In genomic region chr1:201982082-201982922, GRCh38 we compare ENCODE assay signal across 8 cellular contexts. TPM values are rescaled to one million over a fixed set of nuclear protein-coding genes. Genes with fewer than 3 reads are reported as not detected.
DNase-seq lines count a peak whose midpoint lies in the region; ATAC-seq and TF ChIP-seq lines count a peak whose summit lies in the region.

TSS of gene RNPEP (plus strand) at chr1:201982648. CDS start at chr1:201982667, 19 bp downstream.

- no peak for TF ChIP-seq EP300 in Ishikawa (IDR thresholded peaks at IDR 0.05; ENCODE audit: borderline replicate concordance)

- TF ChIP-seq CTCF in right atrium auricular region (IDR thresholded peaks at IDR 0.05) (no peak), uterus (IDR thresholded peaks at IDR 0.05) (peak in 1 of 4 experiments; percentile 26)

- peak; percentile 69 for DNase-seq in ELF-1 (ENCODE audit: low read depth, low spot score)
- DNase-seq in amygdala (lab: John Stamatoyannopoulos, UW), result peak in 43 of 56 donors; percentile 8 to 72 (median 47)
- DNase-seq in right atrium auricular region (ENCODE audit: low spot score), result peak; percentile 76
- DNase-seq in putamen (ENCODE audit: low spot score), result peak; percentile 70
- DNase-seq in uterus, result peak; percentile 66 to 87

- peak within 1 kb of the TSS; percentile 84 to 93 for H3K27ac ChIP-seq in right atrium auricular region
- H3K27ac ChIP-seq in uterus, result peak within 1 kb of the TSS; percentile 92 to 98

- H3K4me1 ChIP-seq in right atrium auricular region (peaks cover 0 to 21% of the 10 kb centered on the region in 2 donors), uterus (no peaks in the 10 kb centered on the region)

- H3K9me3 ChIP-seq in right atrium auricular region (no peaks in the 10 kb centered on the region), uterus (no peaks in the 10 kb centered on the region)

- peak; percentile 75 for ATAC-seq in GM21576 (IDR thresholded peaks at IDR 0.05; ENCODE audit: unreplicated experiment)

- no peak for TF ChIP-seq RAD21 in Ishikawa (IDR thresholded peaks at IDR 0.05; ENCODE audit: low read depth)

- intact Hi-C loops in T-helper 1 cell treated with Interleukin-12 subunit alpha and Interleukin-12 subunit beta and Interleukin-4 antibody, amounts not matched to agents 30 ng/mL and 1 ng/mL, for 36 hours (cut with micrococcal nuclease), result loop anchor here (1.0 to 2.0 kb wide), 4 partner anchors 16 to 153 kb away; partner anchors contain the start of genes IPO9 and TIMM17A
- intact Hi-C loops in uterus (cut with DNase I; ENCODE audit: low total_unique reads), result no loop called here

- H3K36me3 ChIP-seq in right atrium auricular region (no peaks in the 10 kb centered on the region), uterus (no peaks in the 10 kb centered on the region)

- peak; percentile 62 to 86 for TF ChIP-seq POLR2A in uterus (IDR thresholded peaks at IDR 0.05)

- H3K4me3 ChIP-seq in right atrium auricular region (peak within 1 kb of the TSS; percentile 90 to 96), uterus (peak within 1 kb of the TSS; percentile 72 to 100)

- H3K27me3 ChIP-seq in right atrium auricular region, result no peaks in the 10 kb centered on the region
- H3K27me3 ChIP-seq in uterus, result no peaks in the 10 kb centered on the region

TF ChIP-seq in Ishikawa, 13 proteins besides CTCF, POLR2A, EP300 and RAD21:
- TF ChIP-seq, protein P1, sequence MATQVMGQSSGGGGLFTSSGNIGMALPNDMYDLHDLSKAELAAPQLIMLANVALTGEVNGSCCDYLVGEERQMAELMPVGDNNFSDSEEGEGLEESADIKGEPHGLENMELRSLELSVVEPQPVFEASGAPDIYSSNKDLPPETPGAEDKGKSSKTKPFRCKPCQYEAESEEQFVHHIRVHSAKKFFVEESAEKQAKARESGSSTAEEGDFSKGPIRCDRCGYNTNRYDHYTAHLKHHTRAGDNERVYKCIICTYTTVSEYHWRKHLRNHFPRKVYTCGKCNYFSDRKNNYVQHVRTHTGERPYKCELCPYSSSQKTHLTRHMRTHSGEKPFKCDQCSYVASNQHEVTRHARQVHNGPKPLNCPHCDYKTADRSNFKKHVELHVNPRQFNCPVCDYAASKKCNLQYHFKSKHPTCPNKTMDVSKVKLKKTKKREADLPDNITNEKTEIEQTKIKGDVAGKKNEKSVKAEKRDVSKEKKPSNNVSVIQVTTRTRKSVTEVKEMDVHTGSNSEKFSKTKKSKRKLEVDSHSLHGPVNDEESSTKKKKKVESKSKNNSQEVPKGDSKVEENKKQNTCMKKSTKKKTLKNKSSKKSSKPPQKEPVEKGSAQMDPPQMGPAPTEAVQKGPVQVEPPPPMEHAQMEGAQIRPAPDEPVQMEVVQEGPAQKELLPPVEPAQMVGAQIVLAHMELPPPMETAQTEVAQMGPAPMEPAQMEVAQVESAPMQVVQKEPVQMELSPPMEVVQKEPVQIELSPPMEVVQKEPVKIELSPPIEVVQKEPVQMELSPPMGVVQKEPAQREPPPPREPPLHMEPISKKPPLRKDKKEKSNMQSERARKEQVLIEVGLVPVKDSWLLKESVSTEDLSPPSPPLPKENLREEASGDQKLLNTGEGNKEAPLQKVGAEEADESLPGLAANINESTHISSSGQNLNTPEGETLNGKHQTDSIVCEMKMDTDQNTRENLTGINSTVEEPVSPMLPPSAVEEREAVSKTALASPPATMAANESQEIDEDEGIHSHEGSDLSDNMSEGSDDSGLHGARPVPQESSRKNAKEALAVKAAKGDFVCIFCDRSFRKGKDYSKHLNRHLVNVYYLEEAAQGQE (IDR thresholded peaks at IDR 0.05; ENCODE audit: low read depth), result no peak
- no peak for TF ChIP-seq CEBPB (IDR thresholded peaks at IDR 0.05)
- peak; percentile 56; the same call in 1 of the 2 replicates for TF ChIP-seq YY1 (IDR thresholded peaks at IDR 0.05; ENCODE audit: low read depth)
- TF ChIP-seq EGR1 (IDR thresholded peaks at IDR 0.05), result peak; percentile 76
TF ChIP-seq in Ishikawa: peak in this region for 2.

RNA-seq across cellular contexts. Expression of gene RNPEP, which starts in this region (rescaled TPM):
- total RNA-seq in T-helper 1 cell treated with Interleukin-12 subunit alpha and Interleukin-12 subunit beta and Interleukin-4 antibody, amounts not matched to agents 30 ng/mL and 1 ng/mL, for 36 hours, result 26.8 and 28.1 TPM in 2 replicates
- total RNA-seq in right atrium auricular region, result 10 to 100 TPM; 22.4 to 26.1 TPM
- 10 to 100 TPM; 17.9 to 64.8 (median 41.7) TPM for total RNA-seq in uterus

Comparison
In these comparisons a context has a peak if more than half of its experiments do, and no peak if none do; other contexts are left out.
1. Peak in every context shown above with its lines: DNase-seq, ATAC-seq, H3K4me3 ChIP-seq and H3K27ac ChIP-seq.